In the genomic region with DNA sequence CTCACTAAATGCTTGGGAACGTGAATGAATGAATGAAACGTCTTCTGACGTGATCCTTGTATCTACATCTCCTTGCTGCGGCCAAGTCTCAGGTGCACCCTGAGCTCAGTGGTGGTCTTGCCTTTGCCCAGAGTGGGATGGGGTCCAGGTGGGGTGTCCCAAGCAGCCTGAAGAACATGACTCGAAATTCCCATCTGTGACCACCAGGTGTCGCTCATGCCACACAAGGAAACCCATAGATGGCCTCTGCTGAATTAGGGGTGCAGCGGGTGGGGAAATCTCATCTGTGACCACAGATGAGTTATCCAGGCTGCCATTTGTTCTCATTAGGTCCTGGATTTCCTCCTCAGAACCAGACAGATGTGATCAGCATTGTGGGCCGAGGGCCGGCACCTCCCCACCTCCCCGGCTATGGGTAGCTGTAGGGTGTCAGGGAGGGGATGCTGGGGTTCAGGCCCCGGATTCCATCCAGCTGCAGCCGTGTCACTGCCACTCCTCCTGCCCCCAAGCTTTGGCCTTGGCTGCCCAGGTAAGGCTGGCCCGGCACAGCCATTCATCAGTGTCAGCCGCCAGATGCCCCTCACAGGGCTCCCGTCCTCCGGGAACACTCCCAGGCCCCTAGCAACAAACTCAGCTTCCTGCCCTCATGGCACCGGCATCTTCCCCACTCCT, we compare ENCODE assay signal across 8 cellular contexts.
A peak's percentile ranks its signal among the peaks of the same experiment; 100 is the strongest.
DNase-seq lines count a peak whose midpoint lies in the region; ATAC-seq lines count a peak whose summit lies in the region.

No MANE protein-coding gene starts in this region.

- H3K27ac Mint-ChIP-seq in dendritic cell treated with granulocyte-macrophage colony-stimulating factor and Interleukin-4, amounts not matched to agents 40 ng/mL and 50 ng/mL, for 4 days: peak overlapping the region; percentile 98

- H3K4me1 Mint-ChIP-seq in dendritic cell treated with granulocyte-macrophage colony-stimulating factor and Interleukin-4, amounts not matched to agents 40 ng/mL and 50 ng/mL, for 4 days (ENCODE audit: low read depth): peaks cover 30% of the 10 kb centered on the region

- ATAC-seq in GM19372 (IDR thresholded peaks at IDR 0.05; ENCODE audit: low read depth, unreplicated experiment): peak; percentile 42
- no peak for ATAC-seq in GM19463 (IDR thresholded peaks at IDR 0.05; ENCODE audit: unreplicated experiment)

- no peak overlapping the region for H3K4me3 Mint-ChIP-seq in dendritic cell treated with granulocyte-macrophage colony-stimulating factor and Interleukin-4, amounts not matched to agents 40 ng/mL and 50 ng/mL, for 4 days

- intact Hi-C loops in dendritic cell treated with granulocyte-macrophage colony-stimulating factor and Interleukin-4, amounts not matched to agents 40 ng/mL and 50 ng/mL, for 4 days (cut with micrococcal nuclease): loop anchor here (2.0 to 10.0 kb wide), 2 partner anchors 290 to 440 kb away; partner anchors contain the start of gene SDK1

- DNase-seq in Ammon's horn (ENCODE audit: low spot score): peak; percentile 81
- DNase-seq in NCI-H2196 treated with DMSO at 0.1 percent for 48 hours (lab: John Stamatoyannopoulos, UW; ENCODE audit: unreplicated experiment): peak; percentile 10
- DNase-seq in activated CD4-positive, alpha-beta T cell treated with anti-CD3 and anti-CD28 coated beads, Interleukin-2, amount 50 U/mL, for 4 hours: peak; percentile 70 to 74
- peak; percentile 87 for DNase-seq in medulla oblongata (ENCODE audit: extremely low spot score)
- DNase-seq in stimulated activated CD8-positive, alpha-beta memory T cell treated with anti-CD3 and anti-CD28 coated beads, Interleukin-2, amount 100 ng/mL, for 1 hour (ENCODE audit: low read depth in 2 of 2): peak; percentile 45 to 56

- H3K9me3 Mint-ChIP-seq in dendritic cell treated with granulocyte-macrophage colony-stimulating factor and Interleukin-4, amounts not matched to agents 40 ng/mL and 50 ng/mL, for 4 days: no peaks in the 10 kb centered on the region

- H3K36me3 Mint-ChIP-seq in dendritic cell treated with granulocyte-macrophage colony-stimulating factor and Interleukin-4, amounts not matched to agents 40 ng/mL and 50 ng/mL, for 4 days (ENCODE audit: low read depth): no peaks in the 10 kb centered on the region

- H3K27me3 Mint-ChIP-seq in dendritic cell treated with granulocyte-macrophage colony-stimulating factor and Interleukin-4, amounts not matched to agents 40 ng/mL and 50 ng/mL, for 4 days: peaks cover 27% of the 10 kb centered on the region

Comparison
In these comparisons a context has a peak if more than half of its experiments do, and no peak if none do; other contexts are left out.
1. DNase-seq: peak in every context shown above with its lines; median percentile 87 in medulla oblongata; 81 in Ammon's horn; 72 in activated CD4-positive, alpha-beta T cell treated with anti-CD3 and anti-CD28 coated beads, Interleukin-2, amount 50 U/mL, for 4 hours; 50 in stimulated activated CD8-positive, alpha-beta memory T cell treated with anti-CD3 and anti-CD28 coated beads, Interleukin-2, amount 100 ng/mL, for 1 hour; 10 in NCI-H2196 treated with DMSO at 0.1 percent for 48 hours.